ENCODE assay signal across 1 cellular context in the genomic region with DNA sequence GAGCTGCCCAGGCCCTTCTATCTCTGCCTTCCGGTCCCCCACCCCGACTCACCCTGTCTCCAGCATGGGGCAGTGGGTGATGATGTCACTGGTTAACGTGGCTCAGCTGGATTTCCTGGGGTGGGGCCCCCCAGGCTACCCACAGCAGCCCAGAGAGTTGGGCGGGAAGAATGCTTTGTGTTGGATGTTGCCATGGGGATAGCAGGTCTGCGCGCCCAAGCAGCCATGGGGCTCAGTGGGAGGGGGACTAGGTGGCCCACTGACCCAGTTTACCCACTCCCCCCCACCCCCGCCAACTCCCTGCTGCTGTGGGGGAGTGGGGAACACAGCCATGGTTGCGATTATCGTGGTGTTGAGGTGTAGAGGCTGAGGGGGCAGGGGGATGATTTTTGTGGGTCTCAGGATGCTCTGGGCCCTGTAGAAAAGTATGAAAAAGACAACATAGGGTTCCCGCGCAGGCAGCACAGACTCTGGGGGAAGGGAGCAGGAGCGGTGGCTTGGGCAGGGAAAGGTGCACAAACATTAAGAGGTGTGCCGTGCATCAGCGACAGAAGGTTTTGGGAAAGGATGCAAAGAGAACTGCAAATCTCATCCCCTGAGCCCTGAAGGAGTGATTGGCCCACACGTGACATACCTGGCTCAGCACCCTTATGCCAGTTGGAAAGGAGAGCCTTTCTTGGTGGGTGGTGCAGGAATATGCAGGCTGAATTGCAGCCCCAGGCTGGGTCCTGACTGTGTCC.
TF ChIP-seq lines count a peak whose summit lies in the region.

No MANE protein-coding gene starts in this region.

TF ChIP-seq in HEK293, 187 proteins besides CTCF, POLR2A, EP300 and RAD21 (continues in another document):
- TF ChIP-seq REPIN1 (tag by site-specific recombination; IDR thresholded peaks at IDR 0.05; ENCODE audit: low read depth), result no peak
- no peak for TF ChIP-seq ZNF707 (tag by site-specific recombination; IDR thresholded peaks at IDR 0.05)
- TF ChIP-seq ZNF146 (tag by site-specific recombination; IDR thresholded peaks at IDR 0.05), result no peak
- no peak for TF ChIP-seq ZNF501 (tag by site-specific recombination; IDR thresholded peaks at IDR 0.05)
- no peak for TF ChIP-seq ZNF19 (tag by site-specific recombination; IDR thresholded peaks at IDR 0.05; ENCODE audit: low read depth)
- peak; percentile 85 for TF ChIP-seq GLIS2 (tag by site-specific recombination; IDR thresholded peaks at IDR 0.05)
- TF ChIP-seq, protein P1, sequence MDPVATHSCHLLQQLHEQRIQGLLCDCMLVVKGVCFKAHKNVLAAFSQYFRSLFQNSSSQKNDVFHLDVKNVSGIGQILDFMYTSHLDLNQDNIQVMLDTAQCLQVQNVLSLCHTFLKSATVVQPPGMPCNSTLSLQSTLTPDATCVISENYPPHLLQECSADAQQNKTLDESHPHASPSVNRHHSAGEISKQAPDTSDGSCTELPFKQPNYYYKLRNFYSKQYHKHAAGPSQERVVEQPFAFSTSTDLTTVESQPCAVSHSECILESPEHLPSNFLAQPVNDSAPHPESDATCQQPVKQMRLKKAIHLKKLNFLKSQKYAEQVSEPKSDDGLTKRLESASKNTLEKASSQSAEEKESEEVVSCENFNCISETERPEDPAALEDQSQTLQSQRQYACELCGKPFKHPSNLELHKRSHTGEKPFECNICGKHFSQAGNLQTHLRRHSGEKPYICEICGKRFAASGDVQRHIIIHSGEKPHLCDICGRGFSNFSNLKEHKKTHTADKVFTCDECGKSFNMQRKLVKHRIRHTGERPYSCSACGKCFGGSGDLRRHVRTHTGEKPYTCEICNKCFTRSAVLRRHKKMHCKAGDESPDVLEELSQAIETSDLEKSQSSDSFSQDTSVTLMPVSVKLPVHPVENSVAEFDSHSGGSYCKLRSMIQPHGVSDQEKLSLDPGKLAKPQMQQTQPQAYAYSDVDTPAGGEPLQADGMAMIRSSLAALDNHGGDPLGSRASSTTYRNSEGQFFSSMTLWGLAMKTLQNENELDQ (tag by site-specific recombination; IDR thresholded peaks at IDR 0.05; ENCODE audit: low read depth), result no peak
- no peak for TF ChIP-seq ZBTB17 (tag by site-specific recombination; IDR thresholded peaks at IDR 0.05)
- TF ChIP-seq ZNF791 (tag by site-specific recombination; IDR thresholded peaks at IDR 0.05), result no peak
- TF ChIP-seq, protein P2, sequence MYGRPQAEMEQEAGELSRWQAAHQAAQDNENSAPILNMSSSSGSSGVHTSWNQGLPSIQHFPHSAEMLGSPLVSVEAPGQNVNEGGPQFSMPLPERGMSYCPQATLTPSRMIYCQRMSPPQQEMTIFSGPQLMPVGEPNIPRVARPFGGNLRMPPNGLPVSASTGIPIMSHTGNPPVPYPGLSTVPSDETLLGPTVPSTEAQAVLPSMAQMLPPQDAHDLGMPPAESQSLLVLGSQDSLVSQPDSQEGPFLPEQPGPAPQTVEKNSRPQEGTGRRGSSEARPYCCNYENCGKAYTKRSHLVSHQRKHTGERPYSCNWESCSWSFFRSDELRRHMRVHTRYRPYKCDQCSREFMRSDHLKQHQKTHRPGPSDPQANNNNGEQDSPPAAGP (tag by site-specific recombination; IDR thresholded peaks at IDR 0.05), result no peak
- TF ChIP-seq, protein P3, sequence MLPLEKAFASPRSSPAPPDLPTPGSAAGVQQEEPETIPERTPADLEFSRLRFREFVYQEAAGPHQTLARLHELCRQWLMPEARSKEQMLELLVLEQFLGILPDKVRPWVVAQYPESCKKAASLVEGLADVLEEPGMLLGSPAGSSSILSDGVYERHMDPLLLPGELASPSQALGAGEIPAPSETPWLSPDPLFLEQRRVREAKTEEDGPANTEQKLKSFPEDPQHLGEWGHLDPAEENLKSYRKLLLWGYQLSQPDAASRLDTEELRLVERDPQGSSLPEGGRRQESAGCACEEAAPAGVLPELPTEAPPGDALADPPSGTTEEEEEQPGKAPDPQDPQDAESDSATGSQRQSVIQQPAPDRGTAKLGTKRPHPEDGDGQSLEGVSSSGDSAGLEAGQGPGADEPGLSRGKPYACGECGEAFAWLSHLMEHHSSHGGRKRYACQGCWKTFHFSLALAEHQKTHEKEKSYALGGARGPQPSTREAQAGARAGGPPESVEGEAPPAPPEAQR (tag by site-specific recombination; IDR thresholded peaks at IDR 0.05), result no peak
- TF ChIP-seq KLF9 (tag by site-specific recombination; IDR thresholded peaks at IDR 0.05; ENCODE audit: low read depth), result no peak
- TF ChIP-seq ZFP69B (tag by site-specific recombination; IDR thresholded peaks at IDR 0.05), result peak; percentile 79
- no peak for TF ChIP-seq ZNF529 (tag by site-specific recombination; IDR thresholded peaks at IDR 0.05; ENCODE audit: insufficient replicate concordance)
- no peak for TF ChIP-seq ZNF416 (tag by site-specific recombination; IDR thresholded peaks at IDR 0.05)
- TF ChIP-seq, protein P4, sequence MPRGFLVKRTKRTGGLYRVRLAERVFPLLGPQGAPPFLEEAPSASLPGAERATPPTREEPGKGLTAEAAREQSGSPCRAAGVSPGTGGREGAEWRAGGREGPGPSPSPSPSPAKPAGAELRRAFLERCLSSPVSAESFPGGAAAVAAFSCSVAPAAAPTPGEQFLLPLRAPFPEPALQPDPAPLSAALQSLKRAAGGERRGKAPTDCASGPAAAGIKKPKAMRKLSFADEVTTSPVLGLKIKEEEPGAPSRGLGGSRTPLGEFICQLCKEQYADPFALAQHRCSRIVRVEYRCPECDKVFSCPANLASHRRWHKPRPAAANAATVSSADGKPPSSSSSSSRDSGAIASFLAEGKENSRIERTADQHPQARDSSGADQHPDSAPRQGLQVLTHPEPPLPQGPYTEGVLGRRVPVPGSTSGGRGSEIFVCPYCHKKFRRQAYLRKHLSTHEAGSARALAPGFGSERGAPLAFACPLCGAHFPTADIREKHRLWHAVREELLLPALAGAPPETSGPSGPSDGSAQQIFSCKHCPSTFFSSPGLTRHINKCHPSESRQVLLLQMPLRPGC (tag by site-specific recombination; IDR thresholded peaks at IDR 0.05), result no peak
- no peak for TF ChIP-seq ZNF530 (tag by site-specific recombination; IDR thresholded peaks at IDR 0.05; ENCODE audit: low read depth)
- TF ChIP-seq ZNF138 (tag by site-specific recombination; IDR thresholded peaks at IDR 0.05; ENCODE audit: borderline replicate concordance), result no peak
- TF ChIP-seq, protein P5, sequence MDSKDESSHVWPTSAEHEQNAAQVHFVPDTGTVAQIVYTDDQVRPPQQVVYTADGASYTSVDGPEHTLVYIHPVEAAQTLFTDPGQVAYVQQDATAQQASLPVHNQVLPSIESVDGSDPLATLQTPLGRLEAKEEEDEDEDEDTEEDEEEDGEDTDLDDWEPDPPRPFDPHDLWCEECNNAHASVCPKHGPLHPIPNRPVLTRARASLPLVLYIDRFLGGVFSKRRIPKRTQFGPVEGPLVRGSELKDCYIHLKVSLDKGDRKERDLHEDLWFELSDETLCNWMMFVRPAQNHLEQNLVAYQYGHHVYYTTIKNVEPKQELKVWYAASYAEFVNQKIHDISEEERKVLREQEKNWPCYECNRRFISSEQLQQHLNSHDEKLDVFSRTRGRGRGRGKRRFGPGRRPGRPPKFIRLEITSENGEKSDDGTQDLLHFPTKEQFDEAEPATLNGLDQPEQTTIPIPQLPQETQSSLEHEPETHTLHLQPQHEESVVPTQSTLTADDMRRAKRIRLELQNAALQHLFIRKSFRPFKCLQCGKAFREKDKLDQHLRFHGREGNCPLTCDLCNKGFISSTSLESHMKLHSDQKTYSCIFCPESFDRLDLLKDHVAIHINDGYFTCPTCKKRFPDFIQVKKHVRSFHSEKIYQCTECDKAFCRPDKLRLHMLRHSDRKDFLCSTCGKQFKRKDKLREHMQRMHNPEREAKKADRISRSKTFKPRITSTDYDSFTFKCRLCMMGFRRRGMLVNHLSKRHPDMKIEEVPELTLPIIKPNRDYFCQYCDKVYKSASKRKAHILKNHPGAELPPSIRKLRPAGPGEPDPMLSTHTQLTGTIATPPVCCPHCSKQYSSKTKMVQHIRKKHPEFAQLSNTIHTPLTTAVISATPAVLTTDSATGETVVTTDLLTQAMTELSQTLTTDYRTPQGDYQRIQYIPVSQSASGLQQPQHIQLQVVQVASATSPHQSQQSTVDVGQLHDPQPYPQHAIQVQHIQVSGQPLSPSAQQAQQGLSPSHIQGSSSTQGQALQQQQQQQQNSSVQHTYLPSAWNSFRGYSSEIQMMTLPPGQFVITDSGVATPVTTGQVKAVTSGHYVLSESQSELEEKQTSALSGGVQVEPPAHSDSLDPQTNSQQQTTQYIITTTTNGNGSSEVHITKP (tag by site-specific recombination; IDR thresholded peaks at IDR 0.05), result no peak
- TF ChIP-seq ZNF629 (tag by site-specific recombination; IDR thresholded peaks at IDR 0.05), result peak; percentile 52
- TF ChIP-seq ZNF514 (tag by site-specific recombination; IDR thresholded peaks at IDR 0.05), result no peak
- TF ChIP-seq, protein P6, sequence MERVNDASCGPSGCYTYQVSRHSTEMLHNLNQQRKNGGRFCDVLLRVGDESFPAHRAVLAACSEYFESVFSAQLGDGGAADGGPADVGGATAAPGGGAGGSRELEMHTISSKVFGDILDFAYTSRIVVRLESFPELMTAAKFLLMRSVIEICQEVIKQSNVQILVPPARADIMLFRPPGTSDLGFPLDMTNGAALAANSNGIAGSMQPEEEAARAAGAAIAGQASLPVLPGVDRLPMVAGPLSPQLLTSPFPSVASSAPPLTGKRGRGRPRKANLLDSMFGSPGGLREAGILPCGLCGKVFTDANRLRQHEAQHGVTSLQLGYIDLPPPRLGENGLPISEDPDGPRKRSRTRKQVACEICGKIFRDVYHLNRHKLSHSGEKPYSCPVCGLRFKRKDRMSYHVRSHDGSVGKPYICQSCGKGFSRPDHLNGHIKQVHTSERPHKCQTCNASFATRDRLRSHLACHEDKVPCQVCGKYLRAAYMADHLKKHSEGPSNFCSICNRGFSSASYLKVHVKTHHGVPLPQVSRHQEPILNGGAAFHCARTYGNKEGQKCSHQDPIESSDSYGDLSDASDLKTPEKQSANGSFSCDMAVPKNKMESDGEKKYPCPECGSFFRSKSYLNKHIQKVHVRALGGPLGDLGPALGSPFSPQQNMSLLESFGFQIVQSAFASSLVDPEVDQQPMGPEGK (tag by site-specific recombination; IDR thresholded peaks at IDR 0.05), result peak; percentile 56; the same call in 1 of the 2 replicates
- no peak for TF ChIP-seq ZNF76 (tag by site-specific recombination; IDR thresholded peaks at IDR 0.05; ENCODE audit: borderline replicate concordance, low read depth)
- no peak for TF ChIP-seq MZF1 (tag by site-specific recombination; IDR thresholded peaks at IDR 0.05; ENCODE audit: borderline replicate concordance)
- TF ChIP-seq ZNF133 (tag by site-specific recombination; IDR thresholded peaks at IDR 0.05), result no peak
- TF ChIP-seq, protein P7, sequence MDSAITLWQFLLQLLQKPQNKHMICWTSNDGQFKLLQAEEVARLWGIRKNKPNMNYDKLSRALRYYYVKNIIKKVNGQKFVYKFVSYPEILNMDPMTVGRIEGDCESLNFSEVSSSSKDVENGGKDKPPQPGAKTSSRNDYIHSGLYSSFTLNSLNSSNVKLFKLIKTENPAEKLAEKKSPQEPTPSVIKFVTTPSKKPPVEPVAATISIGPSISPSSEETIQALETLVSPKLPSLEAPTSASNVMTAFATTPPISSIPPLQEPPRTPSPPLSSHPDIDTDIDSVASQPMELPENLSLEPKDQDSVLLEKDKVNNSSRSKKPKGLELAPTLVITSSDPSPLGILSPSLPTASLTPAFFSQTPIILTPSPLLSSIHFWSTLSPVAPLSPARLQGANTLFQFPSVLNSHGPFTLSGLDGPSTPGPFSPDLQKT (IDR thresholded peaks at IDR 0.05; ENCODE audit: borderline replicate concordance, low read depth, low read length), result no peak
- TF ChIP-seq ZNF626 (tag by site-specific recombination; IDR thresholded peaks at IDR 0.05), result no peak
- no peak for TF ChIP-seq ZNF350 (tag by site-specific recombination; IDR thresholded peaks at IDR 0.05)
- no peak for TF ChIP-seq ZNF184 (tag by site-specific recombination; IDR thresholded peaks at IDR 0.05)
- TF ChIP-seq, protein P8, sequence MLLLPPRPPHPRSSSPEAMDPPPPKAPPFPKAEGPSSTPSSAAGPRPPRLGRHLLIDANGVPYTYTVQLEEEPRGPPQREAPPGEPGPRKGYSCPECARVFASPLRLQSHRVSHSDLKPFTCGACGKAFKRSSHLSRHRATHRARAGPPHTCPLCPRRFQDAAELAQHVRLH (tag by site-specific recombination; IDR thresholded peaks at IDR 0.05), result no peak
- TF ChIP-seq, protein P9, sequence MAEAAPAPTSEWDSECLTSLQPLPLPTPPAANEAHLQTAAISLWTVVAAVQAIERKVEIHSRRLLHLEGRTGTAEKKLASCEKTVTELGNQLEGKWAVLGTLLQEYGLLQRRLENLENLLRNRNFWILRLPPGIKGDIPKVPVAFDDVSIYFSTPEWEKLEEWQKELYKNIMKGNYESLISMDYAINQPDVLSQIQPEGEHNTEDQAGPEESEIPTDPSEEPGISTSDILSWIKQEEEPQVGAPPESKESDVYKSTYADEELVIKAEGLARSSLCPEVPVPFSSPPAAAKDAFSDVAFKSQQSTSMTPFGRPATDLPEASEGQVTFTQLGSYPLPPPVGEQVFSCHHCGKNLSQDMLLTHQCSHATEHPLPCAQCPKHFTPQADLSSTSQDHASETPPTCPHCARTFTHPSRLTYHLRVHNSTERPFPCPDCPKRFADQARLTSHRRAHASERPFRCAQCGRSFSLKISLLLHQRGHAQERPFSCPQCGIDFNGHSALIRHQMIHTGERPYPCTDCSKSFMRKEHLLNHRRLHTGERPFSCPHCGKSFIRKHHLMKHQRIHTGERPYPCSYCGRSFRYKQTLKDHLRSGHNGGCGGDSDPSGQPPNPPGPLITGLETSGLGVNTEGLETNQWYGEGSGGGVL (tag by site-specific recombination; IDR thresholded peaks at IDR 0.05), result 0 out of 2 replicates have a peak, but pooled peaks have one; percentile 7
- no peak for TF ChIP-seq WT1 (tag by site-specific recombination; IDR thresholded peaks at IDR 0.05)
- no peak for TF ChIP-seq ZNF266 (tag by site-specific recombination; IDR thresholded peaks at IDR 0.05; ENCODE audit: low read depth)
- no peak for TF ChIP-seq ZNF561 (tag by site-specific recombination; IDR thresholded peaks at IDR 0.05; ENCODE audit: borderline replicate concordance)
- TF ChIP-seq ZFHX2 (tag by site-specific recombination; conservative IDR thresholded peaks at IDR 0.05), result peak; percentile 61
- TF ChIP-seq HOXC10 (CRISPR knock-in tag; IDR thresholded peaks at IDR 0.05), result no peak
- no peak for TF ChIP-seq ZFP37 (tag by site-specific recombination; IDR thresholded peaks at IDR 0.05)
- no peak for TF ChIP-seq ZNF571 (tag by site-specific recombination; IDR thresholded peaks at IDR 0.05)
- no peak for TF ChIP-seq ZNF792 (tag by site-specific recombination; IDR thresholded peaks at IDR 0.05)
- no peak for TF ChIP-seq ZNF670 (tag by site-specific recombination; IDR thresholded peaks at IDR 0.05; ENCODE audit: low read depth)
- TF ChIP-seq ZNF560 (tag by site-specific recombination; IDR thresholded peaks at IDR 0.05; ENCODE audit: borderline replicate concordance), result no peak
- no peak for TF ChIP-seq ZNF274 (IDR thresholded peaks at IDR 0.05; ENCODE audit: low read length)
- no peak for TF ChIP-seq ZNF274 (tag by site-specific recombination; IDR thresholded peaks at IDR 0.05; ENCODE audit: borderline replicate concordance)
- peak; percentile 74 for TF ChIP-seq GLIS1 (tag by site-specific recombination; IDR thresholded peaks at IDR 0.05)
- no peak for TF ChIP-seq ZNF114 (tag by site-specific recombination; IDR thresholded peaks at IDR 0.05)
- TF ChIP-seq ZIC2 (tag by site-specific recombination; IDR thresholded peaks at IDR 0.05), result peak; percentile 89
- TF ChIP-seq ZNF121 (tag by site-specific recombination; IDR thresholded peaks at IDR 0.05), result no peak
- no peak for TF ChIP-seq ZNF843 (tag by site-specific recombination; IDR thresholded peaks at IDR 0.05)
- TF ChIP-seq ZNF660 (tag by site-specific recombination; IDR thresholded peaks at IDR 0.05), result no peak
